In the genomic region with DNA sequence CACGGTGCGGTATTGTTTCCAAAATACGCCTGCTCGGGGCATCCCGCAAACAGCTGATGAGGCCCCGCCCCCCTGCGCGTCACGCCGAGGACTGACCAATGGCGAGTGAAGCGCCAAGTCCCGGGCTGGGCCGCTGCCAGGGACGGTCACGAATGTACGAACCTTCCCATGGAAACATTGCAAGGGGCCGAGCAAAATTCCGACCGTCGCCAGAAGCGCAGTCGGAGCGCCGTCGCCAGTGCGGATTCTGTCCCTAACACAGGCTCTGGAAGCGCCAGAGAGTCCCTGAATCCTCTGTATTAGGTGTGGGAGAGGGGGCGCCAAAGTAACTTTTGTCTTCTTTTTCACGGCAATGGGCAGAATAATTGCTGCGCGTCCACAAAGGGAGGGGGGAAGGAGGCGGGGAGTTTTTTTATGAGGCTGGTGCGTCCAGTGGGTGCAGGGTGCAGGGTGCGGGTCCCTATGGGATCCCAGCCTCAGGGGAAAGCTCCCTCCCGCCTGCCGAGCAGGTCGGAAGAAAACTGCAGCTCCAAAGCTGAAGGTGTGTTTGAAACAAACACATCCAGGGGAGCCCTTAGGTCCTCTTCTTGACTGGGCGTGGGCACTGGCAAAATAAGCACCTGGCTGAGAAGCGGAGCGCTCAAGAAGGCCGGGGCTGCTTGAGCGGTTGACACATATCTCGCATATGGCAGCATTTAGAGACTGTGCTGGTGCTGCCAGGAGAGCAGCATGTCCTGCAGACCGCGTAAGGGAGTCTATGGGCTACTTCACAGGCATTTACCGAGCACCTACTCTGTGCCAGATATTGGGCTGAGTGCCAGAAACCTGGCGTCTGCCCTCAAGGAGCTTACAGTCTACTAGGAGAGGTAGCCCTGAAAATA, we compare ENCODE assay signal across 8 cellular contexts. TPM values are rescaled to one million over a fixed set of nuclear protein-coding genes. Genes with fewer than 3 reads are reported as not detected.
DNase-seq lines count a peak whose midpoint lies in the region; ATAC-seq and TF ChIP-seq lines count a peak whose summit lies in the region.

A gene with protein sequence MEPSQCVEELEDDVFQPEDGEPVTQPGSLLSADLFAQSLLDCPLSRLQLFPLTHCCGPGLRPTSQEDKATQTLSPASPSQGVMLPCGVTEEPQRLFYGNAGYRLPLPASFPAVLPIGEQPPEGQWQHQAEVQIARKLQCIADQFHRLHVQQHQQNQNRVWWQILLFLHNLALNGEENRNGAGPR (minus strand): TSS at position 25 of the 881 bp plus-strand sequence. CDS start 2,793 bp downstream, outside the sequence.

- peaks cover 14% of the 10 kb centered on the region for H3K27me3 Mint-ChIP-seq in glutamatergic neuron (ENCODE audit: unreplicated experiment)

- H3K27ac ChIP-seq in SK-N-MC (peak within 1 kb of the TSS; percentile 42), osteoblast (ENCODE audit: low read depth, low read length) (peak within 1 kb of the TSS; percentile 55), thymus (ENCODE audit: low read depth) (peak within 1 kb of the TSS; percentile 89)

- peaks cover 20% of the 10 kb centered on the region for H3K4me1 ChIP-seq in osteoblast (ENCODE audit: insufficient read depth, low read length)
- peaks cover 19% of the 10 kb centered on the region for H3K4me1 ChIP-seq in thymus (ENCODE audit: control insufficient read depth, insufficient read depth, low read length)

- peak within 1 kb of the TSS; percentile 69 for H3K9ac ChIP-seq in SK-N-MC (ENCODE audit: insufficient read length)

- H3K27me3 ChIP-seq in osteoblast (ENCODE audit: insufficient read depth, low read length) (peaks cover 23% of the 10 kb centered on the region), thymus (ENCODE audit: control insufficient read depth, insufficient read depth) (no peaks in the 10 kb centered on the region)

- DNase-seq in GM04504 (ENCODE audit: low read depth) (peak; percentile 96), NCI-H1048 (lab: John Stamatoyannopoulos, UW) (peak; percentile 97), SK-N-MC (ENCODE audit: low read depth, low spot score) (peak; percentile 93), glutamatergic neuron (peak; percentile 99), osteoblast (ENCODE audit: insufficient read length, low spot score, missing footprints) (peak; percentile 100)
- DNase-seq in activated naive CD4-positive, alpha-beta T cell treated with anti-CD3 and anti-CD28 coated beads, Interleukin-2, amount 50 U/mL, for 16 hours = peak; percentile 99

- WGBS in thymus = 8% methylated on average over 48 of the region's 48 CpGs

- peak within 1 kb of the TSS; percentile 81 for H3K4me2 ChIP-seq in osteoblast (ENCODE audit: insufficient read depth, low read length)

- no peaks in the 10 kb centered on the region for H3K9me3 ChIP-seq in SK-N-MC (ENCODE audit: low read depth, low read length)
- H3K9me3 ChIP-seq in osteoblast (ENCODE audit: low read depth, low read length) = no peaks in the 10 kb centered on the region
- no peaks in the 10 kb centered on the region for H3K9me3 ChIP-seq in thymus (ENCODE audit: control insufficient read depth)

- no peaks in the 10 kb centered on the region for H3K79me2 ChIP-seq in osteoblast (ENCODE audit: insufficient read depth, low read length)

- peaks cover 6% of the 10 kb centered on the region for H3K9me3 Mint-ChIP-seq in glutamatergic neuron (ENCODE audit: unreplicated experiment)

- H3K4me3 ChIP-seq in SK-N-MC (peak within 1 kb of the TSS; percentile 84), osteoblast (ENCODE audit: insufficient read depth, low read length) (peak within 1 kb of the TSS; percentile 71), thymus (ENCODE audit: low read length) (peak within 1 kb of the TSS; percentile 97)

- peaks cover under 1% of the 10 kb centered on the region; the same call in 1 of the 2 replicates for H3K36me3 ChIP-seq in SK-N-MC (ENCODE audit: insufficient read depth, low read length)
- no peaks in the 10 kb centered on the region for H3K36me3 ChIP-seq in osteoblast (ENCODE audit: insufficient read depth, low read length)
- peaks cover 22% of the 10 kb centered on the region for H3K36me3 ChIP-seq in thymus (ENCODE audit: control insufficient read depth, insufficient read depth)

- H3K4me1 Mint-ChIP-seq in glutamatergic neuron (ENCODE audit: low read depth, unreplicated experiment) = peaks cover 13% of the 10 kb centered on the region

- peaks cover 1% of the 10 kb centered on the region for H4K20me1 ChIP-seq in osteoblast (ENCODE audit: insufficient read depth, low read length)

- peak; percentile 51 for ATAC-seq in HG02571 (IDR thresholded peaks at IDR 0.05; ENCODE audit: unreplicated experiment)

- no peak within 1 kb of the TSS for H3K27ac Mint-ChIP-seq in glutamatergic neuron (ENCODE audit: unreplicated experiment)

- TF ChIP-seq CTCF in glutamatergic neuron (IDR thresholded peaks at IDR 0.05; ENCODE audit: partially characterized antibody, unreplicated experiment) (no peak), osteoblast (IDR thresholded peaks at IDR 0.05; ENCODE audit: extremely low read depth, low read depth, low read length) (peak; percentile 27)

- H2AFZ ChIP-seq in osteoblast (ENCODE audit: low read length) = peak within 1 kb of the TSS; percentile 87

- H3K36me3 Mint-ChIP-seq in glutamatergic neuron (ENCODE audit: unreplicated experiment) = no peaks in the 10 kb centered on the region

- peak within 1 kb of the TSS; percentile 95 for H3K4me3 Mint-ChIP-seq in glutamatergic neuron (ENCODE audit: unreplicated experiment)

RNA-seq across cellular contexts. Expression of the gene that starts here (rescaled TPM):
- total RNA-seq in glutamatergic neuron (ENCODE audit: unreplicated experiment) = 11.3 TPM
- total RNA-seq in osteoblast = 8.0 TPM in 2 replicates
- 70.4 TPM for polyA plus RNA-seq in thymus

Comparison
In these comparisons a context has a peak if more than half of its experiments do, and no peak if none do; other contexts are left out.
1. Peak in every context shown above with its lines: DNase-seq, ATAC-seq, H3K4me3 ChIP-seq and H3K27ac ChIP-seq.